In the genomic region with DNA sequence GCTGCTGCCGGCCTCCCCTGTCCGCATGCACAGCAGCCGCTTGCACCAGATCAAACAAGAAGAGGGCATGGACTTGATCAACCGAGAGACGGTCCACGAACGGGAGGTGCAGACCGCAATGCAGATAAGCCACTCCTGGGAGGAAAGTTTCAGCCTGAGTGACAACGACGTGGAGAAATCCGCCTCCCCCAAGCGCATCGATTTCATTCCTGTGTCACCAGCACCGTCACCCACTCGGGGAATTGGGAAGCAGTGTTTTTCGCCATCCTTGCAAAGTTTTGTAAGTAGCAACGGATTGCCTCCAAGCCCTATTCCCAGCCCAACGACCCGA, we compare ENCODE assay signal across 9 cellular contexts.
A peak's percentile ranks its signal among the peaks of the same experiment; 100 is the strongest.
DNase-seq lines count a peak whose midpoint lies in the region; ATAC-seq and TF ChIP-seq lines count a peak whose summit lies in the region.
"Had no signal": no experiment of that assay in that cellular context is flagged by ENCODE, and none has a peak within 500 bp of the region (broad histone marks: within the 10 kb centered on the region; RNA-seq: fewer than 3 reads in every experiment).

No MANE protein-coding gene starts in this region.

- ATAC-seq in GM18873 (IDR thresholded peaks at IDR 0.05; ENCODE audit: low FRiP score, unreplicated experiment) (no peak), GM18867 (IDR thresholded peaks at IDR 0.05; ENCODE audit: unreplicated experiment) (no peak), GM18868 (IDR thresholded peaks at IDR 0.05; ENCODE audit: unreplicated experiment) (no peak)
- no peak for ATAC-seq in stimulated activated naive B cell treated with anti-CD40 and anti-IgM and Interleukin-4, amounts not matched to agents 10 μg/mL and 1 μg/mL and 100 μg/mL, for 72 hours (replicated peaks)

- POLR2A ChIA-PET in CD4-positive, alpha-beta memory T cell (lab: Charles Lee; ENCODE audit: partially characterized antibody) = interaction anchor here (0.8 to 2.1 kb wide), 5 partner anchors 8 to 248 kb away, joined by 3 to 6 read pairs (median 5); no protein-coding TSS in a partner anchor

- no peak for DNase-seq in CD4-positive, alpha-beta memory T cell
- DNase-seq in NB4 (ENCODE audit: low read depth) = no peak
- DNase-seq in epithelial cell of esophagus (ENCODE audit: low read depth) = no peak
- no peak for DNase-seq in stimulated activated naive B cell treated with anti-CD40 and anti-IgM and Interleukin-4, amounts not matched to agents 10 μg/mL and 1 μg/mL and 100 μg/mL, for 72 hours

- peak overlapping the region; percentile 100 for H3K4me2 ChIP-seq in parathyroid adenoma (ENCODE audit: low read length)

- TF ChIP-seq POLR2A in NB4 (IDR thresholded peaks at IDR 0.05; ENCODE audit: extremely low read depth, insufficient read length) = no peak

- H3K4me3 ChIP-seq in CD4-positive, alpha-beta memory T cell (ENCODE audit: low read length in 2 of 2) = peak overlapping the region; percentile 92 to 100
- H3K4me3 ChIP-seq in NB4 (ENCODE audit: low read depth, low read length) (peak overlapping the region; percentile 88), epithelial cell of esophagus (ENCODE audit: low read length) (peak overlapping the region; percentile 82), parathyroid adenoma (ENCODE audit: low read depth, low read length) (peak overlapping the region; percentile 96)

- no peaks in the 10 kb centered on the region for H3K9me3 Mint-ChIP-seq in CD4-positive, alpha-beta memory T cell
- H3K9me3 Mint-ChIP-seq in stimulated activated naive B cell treated with anti-CD40 and anti-IgM and Interleukin-4, amounts not matched to agents 10 μg/mL and 1 μg/mL and 100 μg/mL, for 72 hours = no peaks in the 10 kb centered on the region
- H3K9me3 Mint-ChIP-seq: activated B cell treated with CpG ODN at 0.5 μM for 24 hours had no signal

- no peak overlapping the region for H3K27ac Mint-ChIP-seq in CD4-positive, alpha-beta memory T cell
- H3K27ac Mint-ChIP-seq in stimulated activated naive B cell treated with anti-CD40 and anti-IgM and Interleukin-4, amounts not matched to agents 10 μg/mL and 1 μg/mL and 100 μg/mL, for 72 hours = no peak overlapping the region
- H3K27ac Mint-ChIP-seq: activated B cell treated with CpG ODN at 0.5 μM for 24 hours had no signal

- H3K36me3 Mint-ChIP-seq in CD4-positive, alpha-beta memory T cell = no peaks in the 10 kb centered on the region
- peaks cover under 1 to 3% of the 10 kb centered on the region in 2 donors for H3K36me3 Mint-ChIP-seq in stimulated activated naive B cell treated with anti-CD40 and anti-IgM and Interleukin-4, amounts not matched to agents 10 μg/mL and 1 μg/mL and 100 μg/mL, for 72 hours

- peaks cover 3 to 7% (median 4%) of the 10 kb centered on the region in 4 donors for H3K4me1 Mint-ChIP-seq in CD4-positive, alpha-beta memory T cell
- peaks cover 3 to 4% of the 10 kb centered on the region in 2 donors for H3K4me1 Mint-ChIP-seq in stimulated activated naive B cell treated with anti-CD40 and anti-IgM and Interleukin-4, amounts not matched to agents 10 μg/mL and 1 μg/mL and 100 μg/mL, for 72 hours

- no peaks in the 10 kb centered on the region for H3K27me3 ChIP-seq in CD4-positive, alpha-beta memory T cell (ENCODE audit: insufficient read depth, low read length)
- no peaks in the 10 kb centered on the region for H3K27me3 ChIP-seq in parathyroid adenoma (ENCODE audit: control insufficient read depth, insufficient read depth, low read length)

- H3K4me3 Mint-ChIP-seq in CD4-positive, alpha-beta memory T cell = no peak overlapping the region
- no peak overlapping the region for H3K4me3 Mint-ChIP-seq in stimulated activated naive B cell treated with anti-CD40 and anti-IgM and Interleukin-4, amounts not matched to agents 10 μg/mL and 1 μg/mL and 100 μg/mL, for 72 hours
- H3K4me3 Mint-ChIP-seq: activated B cell treated with CpG ODN at 0.5 μM for 24 hours had no signal

- no peaks in the 10 kb centered on the region for H3K79me2 ChIP-seq in parathyroid adenoma

- no peak for TF ChIP-seq CTCF in NB4 (IDR thresholded peaks at IDR 0.05; ENCODE audit: low read depth, low read length)
- no peak for TF ChIP-seq CTCF in epithelial cell of esophagus (IDR thresholded peaks at IDR 0.05; ENCODE audit: insufficient read depth, low read depth, low read length, missing control alignments)
- no peak for TF ChIP-seq CTCF in parathyroid adenoma (IDR thresholded peaks at IDR 0.05)

- peak overlapping the region; percentile 50 for H3K9ac ChIP-seq in parathyroid adenoma

- H3K36me3 ChIP-seq in CD4-positive, alpha-beta memory T cell (ENCODE audit: insufficient read depth, low read length) = no peaks in the 10 kb centered on the region
- H3K36me3 ChIP-seq in parathyroid adenoma (ENCODE audit: control insufficient read depth, insufficient read depth, low read length) = no peaks in the 10 kb centered on the region

- H3K27me3 Mint-ChIP-seq in CD4-positive, alpha-beta memory T cell = peaks cover under 1 to 3% of the 10 kb centered on the region in 2 donors
- no peaks in the 10 kb centered on the region for H3K27me3 Mint-ChIP-seq in stimulated activated naive B cell treated with anti-CD40 and anti-IgM and Interleukin-4, amounts not matched to agents 10 μg/mL and 1 μg/mL and 100 μg/mL, for 72 hours
- H3K27me3 Mint-ChIP-seq: activated B cell treated with CpG ODN at 0.5 μM for 24 hours had no signal

- intact Hi-C loops in CD4-positive, alpha-beta memory T cell (cut with micrococcal nuclease) = loop anchor here (1.0 to 5.0 kb wide), 3 partner anchors 117 to 255 kb away; partner anchors contain the start of gene FXN

- H3K9me3 ChIP-seq in CD4-positive, alpha-beta memory T cell (ENCODE audit: control insufficient read depth in 1 of 2, low read length in 2 of 2) = no peaks in the 10 kb centered on the region
- no peaks in the 10 kb centered on the region for H3K9me3 ChIP-seq in parathyroid adenoma (ENCODE audit: control insufficient read depth, low read length)

- CTCF ChIA-PET in CD4-positive, alpha-beta memory T cell (lab: Charles Lee; ENCODE audit: partially characterized antibody) = interaction anchor here (1.0 to 1.4 kb wide), 8 partner anchors 8 to 248 kb away, joined by 3 to 8 read pairs (median 4); no protein-coding TSS in a partner anchor

- peak overlapping the region; percentile 97 for H2AFZ ChIP-seq in parathyroid adenoma

- peaks cover 59% of the 10 kb centered on the region for H3K4me1 ChIP-seq in CD4-positive, alpha-beta memory T cell (ENCODE audit: insufficient read depth, low read length)
- peaks cover 9% of the 10 kb centered on the region for H3K4me1 ChIP-seq in parathyroid adenoma

- H3K27ac ChIP-seq in CD4-positive, alpha-beta memory T cell (ENCODE audit: low read depth, low read length) = peak overlapping the region; percentile 85
- peak overlapping the region; percentile 90 for H3K27ac ChIP-seq in parathyroid adenoma
